ENCODE assay signal across 1 cellular context in the genomic region with DNA sequence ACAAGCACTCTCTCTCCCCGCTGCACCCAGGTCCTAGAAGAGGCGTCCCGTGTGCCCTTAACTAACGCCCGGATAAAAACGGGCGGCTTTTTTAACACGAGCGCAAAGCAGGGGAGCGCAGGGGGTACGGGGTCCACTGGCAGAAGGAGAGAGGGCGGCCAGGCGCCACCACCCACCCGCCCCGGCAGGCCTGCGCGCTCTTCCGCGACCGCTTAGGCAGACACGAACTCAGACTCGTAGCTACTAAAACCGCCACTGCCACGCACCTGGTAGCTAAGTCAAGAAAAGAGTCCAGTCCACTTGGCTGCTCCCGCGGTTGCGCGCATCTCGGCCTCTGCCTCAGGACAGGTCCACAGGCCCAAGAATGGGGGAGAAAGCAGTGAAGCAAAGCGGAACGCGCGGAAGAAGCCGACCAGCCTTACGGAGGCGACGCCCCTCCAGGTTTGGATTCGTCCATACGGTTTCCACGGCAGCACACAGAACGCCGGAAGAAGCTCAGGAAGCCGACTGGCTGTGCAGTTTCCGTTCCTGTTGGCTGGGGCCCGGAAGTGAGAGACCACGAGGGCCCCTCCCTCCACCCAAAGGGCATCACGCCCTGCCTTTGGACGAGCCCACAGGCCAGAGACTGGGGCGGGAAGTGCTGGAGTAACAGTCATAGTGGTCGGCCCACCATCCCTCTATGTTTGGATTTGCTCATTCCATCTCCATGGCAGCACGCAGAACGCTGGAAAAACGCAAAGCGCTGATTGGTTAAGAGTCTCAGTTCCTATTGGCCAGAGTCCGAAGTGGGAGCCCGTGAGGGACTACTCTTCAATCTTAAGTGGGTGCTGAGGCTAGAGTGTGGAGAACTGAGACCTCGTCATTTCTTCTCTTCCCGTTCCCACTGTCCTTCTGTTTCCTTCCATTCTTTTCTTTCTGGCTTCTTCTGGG.
A peak's percentile ranks its signal among the peaks of the same experiment; 100 is the strongest.
TF ChIP-seq lines count a peak whose summit lies in the region.

A gene (minus strand): TSS at position 354 of the 930 bp plus-strand sequence. CDS start 7,344 bp downstream, outside the sequence.

TF ChIP-seq in HepG2, 621 proteins besides CTCF, POLR2A, EP300 and RAD21 (continued from another document and continues in another):
- TF ChIP-seq, protein P1, sequence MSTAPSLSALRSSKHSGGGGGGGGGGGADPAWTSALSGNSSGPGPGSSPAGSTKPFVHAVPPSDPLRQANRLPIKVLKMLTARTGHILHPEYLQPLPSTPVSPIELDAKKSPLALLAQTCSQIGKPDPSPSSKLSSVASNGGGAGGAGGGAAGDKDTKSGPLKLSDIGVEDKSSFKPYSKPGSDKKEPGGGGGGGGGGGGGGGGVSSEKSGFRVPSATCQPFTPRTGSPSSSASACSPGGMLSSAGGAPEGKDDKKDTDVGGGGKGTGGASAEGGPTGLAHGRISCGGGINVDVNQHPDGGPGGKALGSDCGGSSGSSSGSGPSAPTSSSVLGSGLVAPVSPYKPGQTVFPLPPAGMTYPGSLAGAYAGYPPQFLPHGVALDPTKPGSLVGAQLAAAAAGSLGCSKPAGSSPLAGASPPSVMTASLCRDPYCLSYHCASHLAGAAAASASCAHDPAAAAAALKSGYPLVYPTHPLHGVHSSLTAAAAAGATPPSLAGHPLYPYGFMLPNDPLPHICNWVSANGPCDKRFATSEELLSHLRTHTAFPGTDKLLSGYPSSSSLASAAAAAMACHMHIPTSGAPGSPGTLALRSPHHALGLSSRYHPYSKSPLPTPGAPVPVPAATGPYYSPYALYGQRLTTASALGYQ (CRISPR knock-in tag; IDR thresholded peaks at IDR 0.05) = 0 out of 2 replicates have a peak, but pooled peaks have one; percentile 27
- TF ChIP-seq, protein P2, sequence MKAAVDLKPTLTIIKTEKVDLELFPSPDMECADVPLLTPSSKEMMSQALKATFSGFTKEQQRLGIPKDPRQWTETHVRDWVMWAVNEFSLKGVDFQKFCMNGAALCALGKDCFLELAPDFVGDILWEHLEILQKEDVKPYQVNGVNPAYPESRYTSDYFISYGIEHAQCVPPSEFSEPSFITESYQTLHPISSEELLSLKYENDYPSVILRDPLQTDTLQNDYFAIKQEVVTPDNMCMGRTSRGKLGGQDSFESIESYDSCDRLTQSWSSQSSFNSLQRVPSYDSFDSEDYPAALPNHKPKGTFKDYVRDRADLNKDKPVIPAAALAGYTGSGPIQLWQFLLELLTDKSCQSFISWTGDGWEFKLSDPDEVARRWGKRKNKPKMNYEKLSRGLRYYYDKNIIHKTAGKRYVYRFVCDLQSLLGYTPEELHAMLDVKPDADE (CRISPR knock-in tag; IDR thresholded peaks at IDR 0.05) = no peak
- TF ChIP-seq, protein P3, sequence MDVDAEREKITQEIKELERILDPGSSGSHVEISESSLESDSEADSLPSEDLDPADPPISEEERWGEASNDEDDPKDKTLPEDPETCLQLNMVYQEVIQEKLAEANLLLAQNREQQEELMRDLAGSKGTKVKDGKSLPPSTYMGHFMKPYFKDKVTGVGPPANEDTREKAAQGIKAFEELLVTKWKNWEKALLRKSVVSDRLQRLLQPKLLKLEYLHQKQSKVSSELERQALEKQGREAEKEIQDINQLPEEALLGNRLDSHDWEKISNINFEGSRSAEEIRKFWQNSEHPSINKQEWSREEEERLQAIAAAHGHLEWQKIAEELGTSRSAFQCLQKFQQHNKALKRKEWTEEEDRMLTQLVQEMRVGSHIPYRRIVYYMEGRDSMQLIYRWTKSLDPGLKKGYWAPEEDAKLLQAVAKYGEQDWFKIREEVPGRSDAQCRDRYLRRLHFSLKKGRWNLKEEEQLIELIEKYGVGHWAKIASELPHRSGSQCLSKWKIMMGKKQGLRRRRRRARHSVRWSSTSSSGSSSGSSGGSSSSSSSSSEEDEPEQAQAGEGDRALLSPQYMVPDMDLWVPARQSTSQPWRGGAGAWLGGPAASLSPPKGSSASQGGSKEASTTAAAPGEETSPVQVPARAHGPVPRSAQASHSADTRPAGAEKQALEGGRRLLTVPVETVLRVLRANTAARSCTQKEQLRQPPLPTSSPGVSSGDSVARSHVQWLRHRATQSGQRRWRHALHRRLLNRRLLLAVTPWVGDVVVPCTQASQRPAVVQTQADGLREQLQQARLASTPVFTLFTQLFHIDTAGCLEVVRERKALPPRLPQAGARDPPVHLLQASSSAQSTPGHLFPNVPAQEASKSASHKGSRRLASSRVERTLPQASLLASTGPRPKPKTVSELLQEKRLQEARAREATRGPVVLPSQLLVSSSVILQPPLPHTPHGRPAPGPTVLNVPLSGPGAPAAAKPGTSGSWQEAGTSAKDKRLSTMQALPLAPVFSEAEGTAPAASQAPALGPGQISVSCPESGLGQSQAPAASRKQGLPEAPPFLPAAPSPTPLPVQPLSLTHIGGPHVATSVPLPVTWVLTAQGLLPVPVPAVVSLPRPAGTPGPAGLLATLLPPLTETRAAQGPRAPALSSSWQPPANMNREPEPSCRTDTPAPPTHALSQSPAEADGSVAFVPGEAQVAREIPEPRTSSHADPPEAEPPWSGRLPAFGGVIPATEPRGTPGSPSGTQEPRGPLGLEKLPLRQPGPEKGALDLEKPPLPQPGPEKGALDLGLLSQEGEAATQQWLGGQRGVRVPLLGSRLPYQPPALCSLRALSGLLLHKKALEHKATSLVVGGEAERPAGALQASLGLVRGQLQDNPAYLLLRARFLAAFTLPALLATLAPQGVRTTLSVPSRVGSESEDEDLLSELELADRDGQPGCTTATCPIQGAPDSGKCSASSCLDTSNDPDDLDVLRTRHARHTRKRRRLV (CRISPR knock-in tag; IDR thresholded peaks at IDR 0.05) = no peak
- TF ChIP-seq, protein P4, sequence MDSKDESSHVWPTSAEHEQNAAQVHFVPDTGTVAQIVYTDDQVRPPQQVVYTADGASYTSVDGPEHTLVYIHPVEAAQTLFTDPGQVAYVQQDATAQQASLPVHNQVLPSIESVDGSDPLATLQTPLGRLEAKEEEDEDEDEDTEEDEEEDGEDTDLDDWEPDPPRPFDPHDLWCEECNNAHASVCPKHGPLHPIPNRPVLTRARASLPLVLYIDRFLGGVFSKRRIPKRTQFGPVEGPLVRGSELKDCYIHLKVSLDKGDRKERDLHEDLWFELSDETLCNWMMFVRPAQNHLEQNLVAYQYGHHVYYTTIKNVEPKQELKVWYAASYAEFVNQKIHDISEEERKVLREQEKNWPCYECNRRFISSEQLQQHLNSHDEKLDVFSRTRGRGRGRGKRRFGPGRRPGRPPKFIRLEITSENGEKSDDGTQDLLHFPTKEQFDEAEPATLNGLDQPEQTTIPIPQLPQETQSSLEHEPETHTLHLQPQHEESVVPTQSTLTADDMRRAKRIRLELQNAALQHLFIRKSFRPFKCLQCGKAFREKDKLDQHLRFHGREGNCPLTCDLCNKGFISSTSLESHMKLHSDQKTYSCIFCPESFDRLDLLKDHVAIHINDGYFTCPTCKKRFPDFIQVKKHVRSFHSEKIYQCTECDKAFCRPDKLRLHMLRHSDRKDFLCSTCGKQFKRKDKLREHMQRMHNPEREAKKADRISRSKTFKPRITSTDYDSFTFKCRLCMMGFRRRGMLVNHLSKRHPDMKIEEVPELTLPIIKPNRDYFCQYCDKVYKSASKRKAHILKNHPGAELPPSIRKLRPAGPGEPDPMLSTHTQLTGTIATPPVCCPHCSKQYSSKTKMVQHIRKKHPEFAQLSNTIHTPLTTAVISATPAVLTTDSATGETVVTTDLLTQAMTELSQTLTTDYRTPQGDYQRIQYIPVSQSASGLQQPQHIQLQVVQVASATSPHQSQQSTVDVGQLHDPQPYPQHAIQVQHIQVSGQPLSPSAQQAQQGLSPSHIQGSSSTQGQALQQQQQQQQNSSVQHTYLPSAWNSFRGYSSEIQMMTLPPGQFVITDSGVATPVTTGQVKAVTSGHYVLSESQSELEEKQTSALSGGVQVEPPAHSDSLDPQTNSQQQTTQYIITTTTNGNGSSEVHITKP (CRISPR knock-in tag; IDR thresholded peaks at IDR 0.05; ENCODE audit: low read depth) = peak; percentile 100
- TF ChIP-seq RELA (CRISPR knock-in tag; IDR thresholded peaks at IDR 0.05) (no peak), ZNF709 (CRISPR knock-in tag; IDR thresholded peaks at IDR 0.05) (no peak; the same call in 1 of the 2 replicates), DNMT3B (CRISPR knock-in tag; conservative IDR thresholded peaks at IDR 0.05) (no peak), ZNF672 (CRISPR knock-in tag; IDR thresholded peaks at IDR 0.05) (no peak), ZNF761 (CRISPR knock-in tag; conservative IDR thresholded peaks at IDR 0.05) (no peak), TGIF2 (CRISPR knock-in tag; IDR thresholded peaks at IDR 0.05) (peak; percentile 40), KDM2A (CRISPR knock-in tag; IDR thresholded peaks at IDR 0.05; ENCODE audit: borderline replicate concordance, low read depth) (peak; percentile 91), NAIF1 (CRISPR knock-in tag; IDR thresholded peaks at IDR 0.05; ENCODE audit: borderline replicate concordance) (peak; percentile 83; the same call in 1 of the 2 replicates), ZNF543 (CRISPR knock-in tag; IDR thresholded peaks at IDR 0.05) (no peak), ZSCAN20 (CRISPR knock-in tag; IDR thresholded peaks at IDR 0.05; ENCODE audit: borderline replicate concordance) (no peak), ATAD3A (CRISPR knock-in tag; IDR thresholded peaks at IDR 0.05) (no peak), KDM1A (CRISPR knock-in tag; IDR thresholded peaks at IDR 0.05) (no peak), CHCHD3 (CRISPR knock-in tag; IDR thresholded peaks at IDR 0.05) (no peak), ARID2 (CRISPR knock-in tag; IDR thresholded peaks at IDR 0.05; ENCODE audit: borderline replicate concordance) (no peak), IRF2 (CRISPR knock-in tag; IDR thresholded peaks at IDR 0.05) (peak; percentile 94), BCL6 (CRISPR knock-in tag; IDR thresholded peaks at IDR 0.05) (0 out of 2 replicates have a peak, but pooled peaks have one; percentile 6), CBX2 (IDR thresholded peaks at IDR 0.05; ENCODE audit: low read depth, low read length) (no peak), CBX2 (CRISPR knock-in tag; IDR thresholded peaks at IDR 0.05; ENCODE audit: low read depth) (no peak), HCFC1 (IDR thresholded peaks at IDR 0.05; ENCODE audit: low read depth, low read length) (peak; percentile 54), HMGA1 (CRISPR knock-in tag; conservative IDR thresholded peaks at IDR 0.05) (no peak), NCOA1 (CRISPR knock-in tag; IDR thresholded peaks at IDR 0.05) (no peak), ZNF790 (CRISPR knock-in tag; IDR thresholded peaks at IDR 0.05; ENCODE audit: borderline replicate concordance) (no peak), ZFAT (CRISPR knock-in tag; conservative IDR thresholded peaks at IDR 0.05) (no peak), GABPB1 (CRISPR knock-in tag; IDR thresholded peaks at IDR 0.05) (peak; percentile 96), ZNF10 (CRISPR knock-in tag; IDR thresholded peaks at IDR 0.05; ENCODE audit: borderline replicate concordance, low read depth) (no peak), ZNF235 (CRISPR knock-in tag; IDR thresholded peaks at IDR 0.05; ENCODE audit: borderline replicate concordance) (no peak; the same call in 1 of the 2 replicates), ZNF564 (CRISPR knock-in tag; IDR thresholded peaks at IDR 0.05) (no peak), ZNF841 (CRISPR knock-in tag; IDR thresholded peaks at IDR 0.05; ENCODE audit: borderline replicate concordance) (no peak), HHEX (CRISPR knock-in tag; IDR thresholded peaks at IDR 0.05) (no peak), SATB2 (CRISPR knock-in tag; IDR thresholded peaks at IDR 0.05) (no peak)
- TF ChIP-seq, protein P5, sequence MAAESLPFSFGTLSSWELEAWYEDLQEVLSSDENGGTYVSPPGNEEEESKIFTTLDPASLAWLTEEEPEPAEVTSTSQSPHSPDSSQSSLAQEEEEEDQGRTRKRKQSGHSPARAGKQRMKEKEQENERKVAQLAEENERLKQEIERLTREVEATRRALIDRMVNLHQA (CRISPR knock-in tag; IDR thresholded peaks at IDR 0.05) = no peak
- TF ChIP-seq, protein P6, sequence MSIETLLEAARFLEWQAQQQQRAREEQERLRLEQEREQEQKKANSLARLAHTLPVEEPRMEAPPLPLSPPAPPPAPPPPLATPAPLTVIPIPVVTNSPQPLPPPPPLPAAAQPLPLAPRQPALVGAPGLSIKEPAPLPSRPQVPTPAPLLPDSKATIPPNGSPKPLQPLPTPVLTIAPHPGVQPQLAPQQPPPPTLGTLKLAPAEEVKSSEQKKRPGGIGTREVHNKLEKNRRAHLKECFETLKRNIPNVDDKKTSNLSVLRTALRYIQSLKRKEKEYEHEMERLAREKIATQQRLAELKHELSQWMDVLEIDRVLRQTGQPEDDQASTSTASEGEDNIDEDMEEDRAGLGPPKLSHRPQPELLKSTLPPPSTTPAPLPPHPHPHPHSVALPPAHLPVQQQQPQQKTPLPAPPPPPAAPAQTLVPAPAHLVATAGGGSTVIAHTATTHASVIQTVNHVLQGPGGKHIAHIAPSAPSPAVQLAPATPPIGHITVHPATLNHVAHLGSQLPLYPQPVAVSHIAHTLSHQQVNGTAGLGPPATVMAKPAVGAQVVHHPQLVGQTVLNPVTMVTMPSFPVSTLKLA (IDR thresholded peaks at IDR 0.05) = peak; percentile 88
- TF ChIP-seq, protein P7, sequence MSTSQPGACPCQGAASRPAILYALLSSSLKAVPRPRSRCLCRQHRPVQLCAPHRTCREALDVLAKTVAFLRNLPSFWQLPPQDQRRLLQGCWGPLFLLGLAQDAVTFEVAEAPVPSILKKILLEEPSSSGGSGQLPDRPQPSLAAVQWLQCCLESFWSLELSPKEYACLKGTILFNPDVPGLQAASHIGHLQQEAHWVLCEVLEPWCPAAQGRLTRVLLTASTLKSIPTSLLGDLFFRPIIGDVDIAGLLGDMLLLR (CRISPR knock-in tag; IDR thresholded peaks at IDR 0.05) = no peak; the same call in 1 of the 2 replicates
- TF ChIP-seq, protein P8, sequence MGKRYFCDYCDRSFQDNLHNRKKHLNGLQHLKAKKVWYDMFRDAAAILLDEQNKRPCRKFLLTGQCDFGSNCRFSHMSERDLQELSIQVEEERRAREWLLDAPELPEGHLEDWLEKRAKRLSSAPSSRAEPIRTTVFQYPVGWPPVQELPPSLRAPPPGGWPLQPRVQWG (CRISPR knock-in tag; IDR thresholded peaks at IDR 0.05; ENCODE audit: borderline replicate concordance, low read depth) = no peak
- TF ChIP-seq, protein P9, sequence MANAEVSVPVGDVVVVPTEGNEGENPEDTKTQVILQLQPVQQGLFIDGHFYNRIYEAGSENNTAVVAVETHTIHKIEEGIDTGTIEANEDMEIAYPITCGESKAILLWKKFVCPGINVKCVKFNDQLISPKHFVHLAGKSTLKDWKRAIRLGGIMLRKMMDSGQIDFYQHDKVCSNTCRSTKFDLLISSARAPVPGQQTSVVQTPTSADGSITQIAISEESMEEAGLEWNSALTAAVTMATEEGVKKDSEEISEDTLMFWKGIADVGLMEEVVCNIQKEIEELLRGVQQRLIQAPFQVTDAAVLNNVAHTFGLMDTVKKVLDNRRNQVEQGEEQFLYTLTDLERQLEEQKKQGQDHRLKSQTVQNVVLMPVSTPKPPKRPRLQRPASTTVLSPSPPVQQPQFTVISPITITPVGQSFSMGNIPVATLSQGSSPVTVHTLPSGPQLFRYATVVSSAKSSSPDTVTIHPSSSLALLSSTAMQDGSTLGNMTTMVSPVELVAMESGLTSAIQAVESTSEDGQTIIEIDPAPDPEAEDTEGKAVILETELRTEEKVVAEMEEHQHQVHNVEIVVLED (CRISPR knock-in tag; IDR thresholded peaks at IDR 0.05; ENCODE audit: borderline replicate concordance) = peak; percentile 92
- TF ChIP-seq, protein P10, sequence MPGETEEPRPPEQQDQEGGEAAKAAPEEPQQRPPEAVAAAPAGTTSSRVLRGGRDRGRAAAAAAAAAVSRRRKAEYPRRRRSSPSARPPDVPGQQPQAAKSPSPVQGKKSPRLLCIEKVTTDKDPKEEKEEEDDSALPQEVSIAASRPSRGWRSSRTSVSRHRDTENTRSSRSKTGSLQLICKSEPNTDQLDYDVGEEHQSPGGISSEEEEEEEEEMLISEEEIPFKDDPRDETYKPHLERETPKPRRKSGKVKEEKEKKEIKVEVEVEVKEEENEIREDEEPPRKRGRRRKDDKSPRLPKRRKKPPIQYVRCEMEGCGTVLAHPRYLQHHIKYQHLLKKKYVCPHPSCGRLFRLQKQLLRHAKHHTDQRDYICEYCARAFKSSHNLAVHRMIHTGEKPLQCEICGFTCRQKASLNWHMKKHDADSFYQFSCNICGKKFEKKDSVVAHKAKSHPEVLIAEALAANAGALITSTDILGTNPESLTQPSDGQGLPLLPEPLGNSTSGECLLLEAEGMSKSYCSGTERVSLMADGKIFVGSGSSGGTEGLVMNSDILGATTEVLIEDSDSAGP (CRISPR knock-in tag; IDR thresholded peaks at IDR 0.05; ENCODE audit: borderline replicate concordance) = peak; percentile 94
